1 cellular context compared by ENCODE assay signal in the genomic region with DNA sequence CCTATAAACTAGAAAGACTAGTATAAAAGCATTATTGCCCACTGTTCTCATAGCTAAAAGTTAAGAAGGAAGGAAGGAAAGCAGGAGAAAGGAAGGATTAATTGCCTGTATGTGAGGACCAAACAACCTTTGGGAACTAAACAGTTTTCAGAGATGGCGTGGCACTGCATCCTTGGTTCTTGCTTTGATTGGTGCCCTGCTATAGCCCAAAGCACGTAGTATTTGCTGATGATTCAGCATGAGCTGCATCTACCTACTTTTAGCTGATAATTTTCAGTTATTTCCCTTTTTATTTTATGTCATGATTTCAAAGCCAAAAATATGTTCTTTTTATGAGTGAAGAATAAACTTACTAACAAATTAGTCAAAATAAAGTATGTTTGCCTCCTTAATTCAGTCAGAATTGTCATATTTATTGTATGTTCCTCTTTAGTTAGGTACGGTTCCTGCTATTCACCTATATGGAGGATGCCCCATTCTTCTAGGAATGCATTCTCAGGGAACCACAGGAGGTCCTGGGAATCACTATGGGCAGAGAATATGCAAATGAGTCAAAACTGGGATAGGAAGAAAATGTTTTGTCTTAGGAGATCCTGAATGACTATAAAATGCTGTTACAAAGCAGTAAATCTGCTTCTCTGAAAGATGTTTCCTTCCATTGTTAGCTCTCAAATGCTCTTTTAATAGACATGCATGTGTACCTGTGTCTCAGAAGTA.
TF ChIP-seq lines count a peak whose summit lies in the region.

No MANE protein-coding gene starts in this region.

TF ChIP-seq in SK-N-SH, 30 proteins besides CTCF, POLR2A, EP300 and RAD21:
- TF ChIP-seq, protein P1, sequence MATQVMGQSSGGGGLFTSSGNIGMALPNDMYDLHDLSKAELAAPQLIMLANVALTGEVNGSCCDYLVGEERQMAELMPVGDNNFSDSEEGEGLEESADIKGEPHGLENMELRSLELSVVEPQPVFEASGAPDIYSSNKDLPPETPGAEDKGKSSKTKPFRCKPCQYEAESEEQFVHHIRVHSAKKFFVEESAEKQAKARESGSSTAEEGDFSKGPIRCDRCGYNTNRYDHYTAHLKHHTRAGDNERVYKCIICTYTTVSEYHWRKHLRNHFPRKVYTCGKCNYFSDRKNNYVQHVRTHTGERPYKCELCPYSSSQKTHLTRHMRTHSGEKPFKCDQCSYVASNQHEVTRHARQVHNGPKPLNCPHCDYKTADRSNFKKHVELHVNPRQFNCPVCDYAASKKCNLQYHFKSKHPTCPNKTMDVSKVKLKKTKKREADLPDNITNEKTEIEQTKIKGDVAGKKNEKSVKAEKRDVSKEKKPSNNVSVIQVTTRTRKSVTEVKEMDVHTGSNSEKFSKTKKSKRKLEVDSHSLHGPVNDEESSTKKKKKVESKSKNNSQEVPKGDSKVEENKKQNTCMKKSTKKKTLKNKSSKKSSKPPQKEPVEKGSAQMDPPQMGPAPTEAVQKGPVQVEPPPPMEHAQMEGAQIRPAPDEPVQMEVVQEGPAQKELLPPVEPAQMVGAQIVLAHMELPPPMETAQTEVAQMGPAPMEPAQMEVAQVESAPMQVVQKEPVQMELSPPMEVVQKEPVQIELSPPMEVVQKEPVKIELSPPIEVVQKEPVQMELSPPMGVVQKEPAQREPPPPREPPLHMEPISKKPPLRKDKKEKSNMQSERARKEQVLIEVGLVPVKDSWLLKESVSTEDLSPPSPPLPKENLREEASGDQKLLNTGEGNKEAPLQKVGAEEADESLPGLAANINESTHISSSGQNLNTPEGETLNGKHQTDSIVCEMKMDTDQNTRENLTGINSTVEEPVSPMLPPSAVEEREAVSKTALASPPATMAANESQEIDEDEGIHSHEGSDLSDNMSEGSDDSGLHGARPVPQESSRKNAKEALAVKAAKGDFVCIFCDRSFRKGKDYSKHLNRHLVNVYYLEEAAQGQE (IDR thresholded peaks at IDR 0.05; ENCODE audit: low read depth, low read length): no peak
- TF ChIP-seq ELF1 (IDR thresholded peaks at IDR 0.05) (no peak), FOXJ3 (CRISPR knock-in tag; IDR thresholded peaks at IDR 0.05) (no peak), SMC3 (IDR thresholded peaks at IDR 0.05; ENCODE audit: low read depth, low read length) (no peak), YY1 (IDR thresholded peaks at IDR 0.05; ENCODE audit: low read depth) (no peak), CHD2 (IDR thresholded peaks at IDR 0.05; ENCODE audit: low read length, partially characterized antibody) (no peak), MEF2A (IDR thresholded peaks at IDR 0.05; ENCODE audit: borderline replicate concordance, low read depth) (no peak), TCF12 (IDR thresholded peaks at IDR 0.05) (no peak), EZH2phosphoT487 (IDR thresholded peaks at IDR 0.05; ENCODE audit: borderline replicate concordance, low read depth) (no peak), JUND (IDR thresholded peaks at IDR 0.05) (no peak), TEAD4 (IDR thresholded peaks at IDR 0.05; ENCODE audit: borderline replicate concordance, insufficient read depth) (no peak), NRF1 (IDR thresholded peaks at IDR 0.05; ENCODE audit: low read depth, low read length) (no peak), RFX5 (IDR thresholded peaks at IDR 0.05; ENCODE audit: low read length) (no peak), RCOR1 (IDR thresholded peaks at IDR 0.05; ENCODE audit: low read length) (no peak), GATA2 (CRISPR knock-in tag; IDR thresholded peaks at IDR 0.05) (no peak), SIN3A (IDR thresholded peaks at IDR 0.05; ENCODE audit: borderline replicate concordance, low read depth, low read length) (no peak)
- TF ChIP-seq, protein P2, sequence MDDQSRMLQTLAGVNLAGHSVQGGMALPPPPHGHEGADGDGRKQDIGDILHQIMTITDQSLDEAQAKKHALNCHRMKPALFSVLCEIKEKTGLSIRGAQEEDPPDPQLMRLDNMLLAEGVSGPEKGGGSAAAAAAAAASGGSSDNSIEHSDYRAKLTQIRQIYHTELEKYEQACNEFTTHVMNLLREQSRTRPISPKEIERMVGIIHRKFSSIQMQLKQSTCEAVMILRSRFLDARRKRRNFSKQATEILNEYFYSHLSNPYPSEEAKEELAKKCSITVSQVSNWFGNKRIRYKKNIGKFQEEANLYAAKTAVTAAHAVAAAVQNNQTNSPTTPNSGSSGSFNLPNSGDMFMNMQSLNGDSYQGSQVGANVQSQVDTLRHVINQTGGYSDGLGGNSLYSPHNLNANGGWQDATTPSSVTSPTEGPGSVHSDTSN (IDR thresholded peaks at IDR 0.05): no peak
- TF ChIP-seq, protein P3, sequence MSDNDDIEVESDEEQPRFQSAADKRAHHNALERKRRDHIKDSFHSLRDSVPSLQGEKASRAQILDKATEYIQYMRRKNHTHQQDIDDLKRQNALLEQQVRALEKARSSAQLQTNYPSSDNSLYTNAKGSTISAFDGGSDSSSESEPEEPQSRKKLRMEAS (IDR thresholded peaks at IDR 0.05; ENCODE audit: low read depth): no peak
- TF ChIP-seq, protein P4, sequence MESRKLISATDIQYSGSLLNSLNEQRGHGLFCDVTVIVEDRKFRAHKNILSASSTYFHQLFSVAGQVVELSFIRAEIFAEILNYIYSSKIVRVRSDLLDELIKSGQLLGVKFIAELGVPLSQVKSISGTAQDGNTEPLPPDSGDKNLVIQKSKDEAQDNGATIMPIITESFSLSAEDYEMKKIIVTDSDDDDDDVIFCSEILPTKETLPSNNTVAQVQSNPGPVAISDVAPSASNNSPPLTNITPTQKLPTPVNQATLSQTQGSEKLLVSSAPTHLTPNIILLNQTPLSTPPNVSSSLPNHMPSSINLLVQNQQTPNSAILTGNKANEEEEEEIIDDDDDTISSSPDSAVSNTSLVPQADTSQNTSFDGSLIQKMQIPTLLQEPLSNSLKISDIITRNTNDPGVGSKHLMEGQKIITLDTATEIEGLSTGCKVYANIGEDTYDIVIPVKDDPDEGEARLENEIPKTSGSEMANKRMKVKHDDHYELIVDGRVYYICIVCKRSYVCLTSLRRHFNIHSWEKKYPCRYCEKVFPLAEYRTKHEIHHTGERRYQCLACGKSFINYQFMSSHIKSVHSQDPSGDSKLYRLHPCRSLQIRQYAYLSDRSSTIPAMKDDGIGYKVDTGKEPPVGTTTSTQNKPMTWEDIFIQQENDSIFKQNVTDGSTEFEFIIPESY (IDR thresholded peaks at IDR 0.05; ENCODE audit: borderline replicate concordance, low read depth): no peak
- TF ChIP-seq, protein P5, sequence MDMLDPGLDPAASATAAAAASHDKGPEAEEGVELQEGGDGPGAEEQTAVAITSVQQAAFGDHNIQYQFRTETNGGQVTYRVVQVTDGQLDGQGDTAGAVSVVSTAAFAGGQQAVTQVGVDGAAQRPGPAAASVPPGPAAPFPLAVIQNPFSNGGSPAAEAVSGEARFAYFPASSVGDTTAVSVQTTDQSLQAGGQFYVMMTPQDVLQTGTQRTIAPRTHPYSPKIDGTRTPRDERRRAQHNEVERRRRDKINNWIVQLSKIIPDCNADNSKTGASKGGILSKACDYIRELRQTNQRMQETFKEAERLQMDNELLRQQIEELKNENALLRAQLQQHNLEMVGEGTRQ (IDR thresholded peaks at IDR 0.05; ENCODE audit: borderline replicate concordance, low read depth, low read length): no peak
